Comparison of ENCODE assay signal across 12 cellular contexts in the genomic region with DNA sequence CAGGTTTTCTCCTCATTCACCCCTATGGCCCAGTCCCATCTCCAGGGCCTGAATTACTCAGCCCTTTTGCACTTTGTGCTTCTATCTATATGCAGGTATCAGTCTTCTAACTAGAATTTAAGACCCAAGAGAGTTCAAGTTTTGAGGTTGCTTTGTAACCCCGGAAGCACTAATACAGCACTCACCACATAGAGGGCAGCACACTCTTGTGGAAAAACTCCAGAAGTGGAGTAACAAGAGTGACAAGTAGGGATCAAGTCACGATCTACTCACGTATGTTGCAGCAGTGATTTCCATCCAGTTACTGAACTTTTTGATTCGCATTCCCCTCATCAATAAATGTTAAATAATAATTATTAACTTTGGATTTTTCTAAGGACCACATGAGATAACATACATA.
DNase-seq lines count a peak whose midpoint lies in the region; ATAC-seq and TF ChIP-seq lines count a peak whose summit lies in the region.
"Had no signal": no experiment of that assay in that cellular context is flagged by ENCODE, and none has a peak within 500 bp of the region (broad histone marks: within the 10 kb centered on the region; RNA-seq: fewer than 3 reads in every experiment).

No MANE protein-coding gene starts in this region.

- no peak overlapping the region for H3K14ac ChIP-seq in mesenchymal stem cell (ENCODE audit: low read length in 2 of 2)

- no peak overlapping the region for H3K4ac ChIP-seq in mesenchymal stem cell (ENCODE audit: low read depth in 1 of 2, low read length in 2 of 2)

- H3K27me3 ChIP-seq in mesenchymal stem cell (ENCODE audit: control insufficient read depth in 1 of 2, insufficient read depth in 1 of 2, low read length in 2 of 2), result no peaks in the 10 kb centered on the region

- no peak overlapping the region for H3K23ac ChIP-seq in mesenchymal stem cell (ENCODE audit: low read length in 2 of 2)

- H2AK5ac ChIP-seq in mesenchymal stem cell (ENCODE audit: low read length, severe bottlenecking), result no peak overlapping the region

- no peak overlapping the region for H2BK15ac ChIP-seq in mesenchymal stem cell (ENCODE audit: low read depth, poor library complexity, severe bottlenecking)

- no peak overlapping the region for H3K18ac ChIP-seq in mesenchymal stem cell (ENCODE audit: low read depth in 1 of 2, low read length in 2 of 2)

- no peak overlapping the region for H3K4me3 ChIP-seq in cardiac fibroblast (replicated peaks in 1 of 2; ENCODE audit: low read depth in 2 of 2, low read length in 2 of 2)
- no peak overlapping the region for H3K4me3 ChIP-seq in mesenchymal stem cell (ENCODE audit: insufficient read depth in 1 of 2, low read depth in 1 of 2, low read length in 2 of 2)
- H3K4me3 ChIP-seq: prostate gland had no signal

- H2BK120ac ChIP-seq in mesenchymal stem cell (ENCODE audit: low read depth, low read length), result no peak overlapping the region

- H4K8ac ChIP-seq in mesenchymal stem cell (ENCODE audit: low read length), result no peak overlapping the region

- DNase-seq in COR-L47 (lab: John Stamatoyannopoulos, UW), result peak; percentile 13
- DNase-seq in LHCN-M2 (ENCODE audit: low read depth), result peak; percentile 32
- peak in 1 of 2 donors; percentile 28 for DNase-seq in cardiac fibroblast (ENCODE audit: low read depth in 2 of 2)
- peak; percentile 13 for DNase-seq in mesenchymal stem cell
- DNase-seq in DMS79 (lab: John Stamatoyannopoulos, UW), result no peak
- no peak for DNase-seq in NCI-H2227 treated with DMSO at 0.1 percent for 48 hours (lab: John Stamatoyannopoulos, UW)
- DNase-seq: H7; SHP77 treated with DMSO at 0.1 percent for 48 hours; stimulated activated naive CD8-positive, alpha-beta T cell treated with anti-CD3 and anti-CD28 coated beads, Interleukin-15, Interleukin-2, amounts not matched to agents 100 U/mL and 50 U/mL, for 24 hours had no signal

- no peak overlapping the region for H2BK5ac ChIP-seq in mesenchymal stem cell (ENCODE audit: low read depth, low read length, poor library complexity, severe bottlenecking)

- no peak overlapping the region for H3K4me2 ChIP-seq in mesenchymal stem cell (ENCODE audit: low read length, poor library complexity, severe bottlenecking)

- H3K36me3 ChIP-seq in mesenchymal stem cell (ENCODE audit: control insufficient read depth in 1 of 2, insufficient read depth in 2 of 2, low read depth in 1 of 2, low read length in 2 of 2), result peaks cover 0 to 1% of the 10 kb centered on the region in 2 experiments
- H3K36me3 ChIP-seq: prostate gland had no signal

- no peak for ATAC-seq in HG03025 (IDR thresholded peaks at IDR 0.05; ENCODE audit: low FRiP score, unreplicated experiment)
- no peak for ATAC-seq in HG03135 (IDR thresholded peaks at IDR 0.05; ENCODE audit: unreplicated experiment)
- ATAC-seq: stimulated activated naive CD8-positive, alpha-beta T cell treated with anti-CD3 and anti-CD28 coated beads, Interleukin-15, Interleukin-2, amounts not matched to agents 100 U/mL and 50 U/mL, for 24 hours had no signal

- TF ChIP-seq CTCF in cardiac fibroblast (IDR thresholded peaks at IDR 0.05; ENCODE audit: low read depth, low read length), result peak; percentile 31

- H3K79me1 ChIP-seq in mesenchymal stem cell (replicated peaks; ENCODE audit: low read length, poor library complexity, severe bottlenecking), result peaks cover 40% of the 10 kb centered on the region

- WGBS in mesenchymal stem cell, result 74% methylated on average over 2 of the region's 4 CpGs

- H2BK12ac ChIP-seq in mesenchymal stem cell (ENCODE audit: low read length in 2 of 2), result peak overlapping the region in 1 of 2 experiments; percentile 46

- H4K91ac ChIP-seq in mesenchymal stem cell (ENCODE audit: low read length), result no peak overlapping the region

- H2AFZ ChIP-seq in mesenchymal stem cell (ENCODE audit: low read depth, low read length), result no peak overlapping the region

- no peak overlapping the region for H3K9ac ChIP-seq in mesenchymal stem cell (ENCODE audit: low read length)

- no peaks in the 10 kb centered on the region for H3K4me1 ChIP-seq in mesenchymal stem cell (ENCODE audit: control insufficient read depth, insufficient read depth, low read depth, low read length)
- H3K4me1 ChIP-seq: prostate gland had no signal

- H3K27ac ChIP-seq in mesenchymal stem cell (ENCODE audit: low read length, poor library complexity, severe bottlenecking), result no peak overlapping the region
- H3K27ac ChIP-seq: prostate gland had no signal

- H3K9me3 ChIP-seq in mesenchymal stem cell (ENCODE audit: control insufficient read depth, low read length), result no peaks in the 10 kb centered on the region
- H3K9me3 ChIP-seq: prostate gland had no signal

Comparison
In these comparisons a context has a peak if more than half of its experiments do, and no peak if none do; other contexts are left out.
1. DNase-seq: peak in COR-L47 (single experiment), LHCN-M2 (single experiment) and mesenchymal stem cell (single experiment); none in DMS79 (single experiment) and NCI-H2227 treated with DMSO at 0.1 percent for 48 hours (single experiment).